8 cellular contexts compared by ENCODE assay signal in the genomic region with DNA sequence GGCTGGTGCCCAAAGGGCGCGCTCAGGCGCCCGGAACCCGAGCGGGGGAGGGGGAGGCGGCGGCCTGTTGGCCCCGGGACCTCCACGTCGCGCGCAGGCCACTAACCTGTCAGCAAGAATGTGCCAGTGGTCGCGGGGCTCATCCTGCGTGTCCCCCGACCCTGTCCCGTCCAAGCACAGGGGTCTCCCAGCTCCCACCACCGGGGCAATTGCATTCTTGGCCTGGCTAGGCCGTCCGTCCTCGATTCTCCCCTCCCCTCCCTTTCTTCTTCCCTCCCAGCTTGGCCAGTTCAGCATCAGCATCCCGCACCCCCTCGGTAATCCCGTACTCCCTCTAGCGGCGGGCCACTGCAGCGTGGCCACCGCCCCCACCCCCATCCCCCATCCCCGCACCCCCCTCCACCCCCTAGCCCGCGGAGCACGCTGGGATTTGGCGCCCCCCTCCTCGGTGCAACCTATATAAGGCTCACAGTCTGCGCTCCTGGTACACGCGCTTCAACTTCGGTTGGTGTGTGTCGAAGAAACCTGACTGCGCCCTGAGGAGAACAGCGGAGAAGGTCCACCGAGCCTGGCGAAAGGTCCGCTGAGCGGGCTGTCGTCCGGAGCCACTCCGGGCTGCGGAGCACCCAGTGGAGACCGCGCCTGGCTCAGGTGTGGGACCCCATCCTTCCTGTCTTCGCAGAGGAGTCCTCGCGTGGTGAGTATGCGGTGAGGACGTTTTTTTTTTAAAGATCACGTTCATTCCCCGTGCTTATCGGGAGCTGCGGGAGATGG. TPM values are rescaled to one million over a fixed set of nuclear protein-coding genes. Genes with fewer than 3 reads are reported as not detected.
DNase-seq lines count a peak whose midpoint lies in the region; ATAC-seq and TF ChIP-seq lines count a peak whose summit lies in the region.

A gene with protein sequence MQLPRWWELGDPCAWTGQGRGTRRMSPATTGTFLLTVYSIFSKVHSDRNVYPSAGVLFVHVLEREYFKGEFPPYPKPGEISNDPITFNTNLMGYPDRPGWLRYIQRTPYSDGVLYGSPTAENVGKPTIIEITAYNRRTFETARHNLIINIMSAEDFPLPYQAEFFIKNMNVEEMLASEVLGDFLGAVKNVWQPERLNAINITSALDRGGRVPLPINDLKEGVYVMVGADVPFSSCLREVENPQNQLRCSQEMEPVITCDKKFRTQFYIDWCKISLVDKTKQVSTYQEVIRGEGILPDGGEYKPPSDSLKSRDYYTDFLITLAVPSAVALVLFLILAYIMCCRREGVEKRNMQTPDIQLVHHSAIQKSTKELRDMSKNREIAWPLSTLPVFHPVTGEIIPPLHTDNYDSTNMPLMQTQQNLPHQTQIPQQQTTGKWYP (minus strand): TSS at position 250 of the 774 bp plus-strand sequence. CDS start 35 bp downstream, at position 215.

- H3K27me3 ChIP-seq in AG04450 (ENCODE audit: control insufficient read depth, insufficient read depth, low read length) (no peaks in the 10 kb centered on the region), skeletal muscle satellite cell (ENCODE audit: control insufficient read depth, insufficient read depth, low read length) (no peaks in the 10 kb centered on the region)

- POLR2A ChIA-PET in AG04450 (lab: Yijun Ruan, JAX), result interaction anchor here (0.6 to 2.1 kb wide), 3 partner anchors 35 to 367 kb away, joined by 3 to 5 read pairs (median 3); no protein-coding TSS in a partner anchor

- peak; percentile 24 for ATAC-seq in GM18907 (IDR thresholded peaks at IDR 0.05; ENCODE audit: unreplicated experiment)
- no peak for ATAC-seq in central memory CD8-positive, alpha-beta T cell (replicated peaks; ENCODE audit: extremely low read depth, poor library complexity, severe bottlenecking)

- CTCF ChIA-PET in AG04450 (lab: Charles Lee), result interaction anchor here (0.6 to 3.2 kb wide), 31 partner anchors 9 to 625 kb away, joined by 3 to 46 read pairs (median 4); no protein-coding TSS in a partner anchor

- H3K9me3 Mint-ChIP-seq in central memory CD8-positive, alpha-beta T cell, result no peaks in the 10 kb centered on the region

- H3K36me3 ChIP-seq in skeletal muscle satellite cell (ENCODE audit: insufficient read depth, low read length), result no peaks in the 10 kb centered on the region

- peaks cover 26% of the 10 kb centered on the region for H3K27me3 Mint-ChIP-seq in central memory CD8-positive, alpha-beta T cell

- peaks cover 5% of the 10 kb centered on the region for H3K36me3 Mint-ChIP-seq in central memory CD8-positive, alpha-beta T cell (ENCODE audit: insufficient read depth)

- H3K4me1 ChIP-seq in skeletal muscle satellite cell (ENCODE audit: control insufficient read depth, insufficient read depth, low read length), result no peaks in the 10 kb centered on the region

- peak within 1 kb of the TSS; percentile 75 for H3K4me3 ChIP-seq in AG04450 (ENCODE audit: low read depth, low read length)
- H3K4me3 ChIP-seq in skeletal muscle satellite cell (ENCODE audit: low read length), result peak within 1 kb of the TSS; percentile 84

- peak within 1 kb of the TSS; percentile 96 for H3K4me2 ChIP-seq in skeletal muscle satellite cell (ENCODE audit: low read length)

- DNase-seq in AG04450 (ENCODE audit: low read depth, low spot score) (peak; percentile 50), NCI-H1417 (lab: John Stamatoyannopoulos, UW) (peak; percentile 80 to 91 (median 83)), T-helper 22 cell (ENCODE audit: low read depth) (peak; percentile 13), inferior parietal cortex (ENCODE audit: extremely low spot score) (peak; percentile 63), epidermal melanocyte (ENCODE audit: insufficient read length, low spot score) (no peak)
- DNase-seq in central memory CD8-positive, alpha-beta T cell (ENCODE audit: low spot score in 2 of 2), result peak in 1 of 2 donors; percentile 21

- H3K27ac ChIP-seq in AG04450 (ENCODE audit: low read depth, low read length), result peak within 1 kb of the TSS; percentile 59

- peak; percentile 56 for TF ChIP-seq CTCF in AG04450 (IDR thresholded peaks at IDR 0.05; ENCODE audit: low read depth, low read length)

- H3K4me1 Mint-ChIP-seq in central memory CD8-positive, alpha-beta T cell, result peaks cover 21% of the 10 kb centered on the region

- H3K4me3 Mint-ChIP-seq in central memory CD8-positive, alpha-beta T cell, result peak within 1 kb of the TSS; percentile 78

- H3K9ac ChIP-seq in skeletal muscle satellite cell (ENCODE audit: low read depth, low read length), result peak within 1 kb of the TSS; percentile 83

- H3K9me3 ChIP-seq in AG04450 (ENCODE audit: control insufficient read depth, insufficient read depth, low read length), result peaks cover 20% of the 10 kb centered on the region
- H3K9me3 ChIP-seq in skeletal muscle satellite cell (replicated peaks; ENCODE audit: low read length), result no peaks in the 10 kb centered on the region

- peak within 1 kb of the TSS; percentile 44 for H3K27ac Mint-ChIP-seq in central memory CD8-positive, alpha-beta T cell (ENCODE audit: low read depth)

RNA-seq across cellular contexts. Expression of the gene that starts here (rescaled TPM):
- 76.1 and 76.7 TPM in 2 replicates for polyA plus RNA-seq in AG04450 (2011; rRNA removed)
- polyA minus RNA-seq in AG04450 (2011; rRNA and poly(A)+ RNA removed), result 33.4 and 48.5 TPM in 2 replicates
- total RNA-seq in skeletal muscle satellite cell (2012; rRNA removed), result 47.7 and 49.8 TPM in 2 replicates
